Comparison of ENCODE assay signal across 1 cellular context in genomic region chr5:176533894-176534611, GRCh38.
TF ChIP-seq lines count a peak whose summit lies in the region.

No MANE protein-coding gene starts in this region.

TF ChIP-seq in HepG2, 621 proteins besides CTCF, POLR2A, EP300 and RAD21 (continued from another document and continues in another):
- no peak for TF ChIP-seq GMEB2 (CRISPR knock-in tag; IDR thresholded peaks at IDR 0.05; ENCODE audit: low read depth)
- TF ChIP-seq LRRFIP1 (CRISPR knock-in tag; conservative IDR thresholded peaks at IDR 0.05) = no peak
- no peak for TF ChIP-seq ERF (CRISPR knock-in tag; IDR thresholded peaks at IDR 0.05)
- no peak for TF ChIP-seq ZNF619 (CRISPR knock-in tag; IDR thresholded peaks at IDR 0.05)
- TF ChIP-seq RBFOX2 (IDR thresholded peaks at IDR 0.05; ENCODE audit: low read depth, low read length) = 0 out of 2 replicates have a peak, but pooled peaks have one; percentile 21
- no peak for TF ChIP-seq ZNF674 (CRISPR knock-in tag; IDR thresholded peaks at IDR 0.05; ENCODE audit: low read depth)
- no peak for TF ChIP-seq ZNF24 (IDR thresholded peaks at IDR 0.05)
- no peak for TF ChIP-seq GABPB1 (CRISPR knock-in tag; IDR thresholded peaks at IDR 0.05)
- no peak for TF ChIP-seq NFRKB (IDR thresholded peaks at IDR 0.05)
- TF ChIP-seq HIC2 (CRISPR knock-in tag; IDR thresholded peaks at IDR 0.05; ENCODE audit: low read depth) = peak; percentile 81
- TF ChIP-seq SRSF1 (optimal IDR thresholded peaks at IDR 0.05; ENCODE audit: low read depth, low read length) = no peak
- peak; percentile 83 for TF ChIP-seq ZNF687 (CRISPR knock-in tag; IDR thresholded peaks at IDR 0.05)
- peak; percentile 37; the same call in 1 of the 2 replicates for TF ChIP-seq ARID4A (CRISPR knock-in tag; IDR thresholded peaks at IDR 0.05; ENCODE audit: borderline replicate concordance)
- peak; percentile 84 for TF ChIP-seq HNRNPL (IDR thresholded peaks at IDR 0.05; ENCODE audit: low read depth, low read length)
- no peak for TF ChIP-seq ZNF549 (CRISPR knock-in tag; IDR thresholded peaks at IDR 0.05)
- TF ChIP-seq TOPORS (CRISPR knock-in tag; IDR thresholded peaks at IDR 0.05) = no peak
- TF ChIP-seq MEF2D (CRISPR knock-in tag; IDR thresholded peaks at IDR 0.05) = 0 out of 2 replicates have a peak, but pooled peaks have one; percentile 20
- TF ChIP-seq RXRA (CRISPR knock-in tag; IDR thresholded peaks at IDR 0.05) = 0 out of 2 replicates have a peak, but pooled peaks have one; percentile 16
- no peak; the same call in 1 of the 2 replicates for TF ChIP-seq MYC (CRISPR knock-in tag; IDR thresholded peaks at IDR 0.05; ENCODE audit: borderline replicate concordance)
- TF ChIP-seq TGIF2 (CRISPR knock-in tag; IDR thresholded peaks at IDR 0.05) = peak; percentile 94
- TF ChIP-seq TFE3 (CRISPR knock-in tag; IDR thresholded peaks at IDR 0.05) = no peak
- TF ChIP-seq YY1 (IDR thresholded peaks at IDR 0.05; ENCODE audit: insufficient read depth, insufficient replicate concordance, low read depth, low read length) = no peak
- TF ChIP-seq HOXD1 (CRISPR knock-in tag; IDR thresholded peaks at IDR 0.05) = no peak
- no peak for TF ChIP-seq KMT2B (CRISPR knock-in tag; IDR thresholded peaks at IDR 0.05)
- no peak for TF ChIP-seq ZBTB3 (CRISPR knock-in tag; IDR thresholded peaks at IDR 0.05; ENCODE audit: borderline replicate concordance, low read depth)
- no peak for TF ChIP-seq ZNF30 (CRISPR knock-in tag; IDR thresholded peaks at IDR 0.05)
- TF ChIP-seq GTF2F1 (IDR thresholded peaks at IDR 0.05; ENCODE audit: low read length) = no peak
- peak; percentile 49; the same call in 1 of the 2 replicates for TF ChIP-seq HNF4A (CRISPR knock-in tag; IDR thresholded peaks at IDR 0.05)
- TF ChIP-seq PPARG (CRISPR knock-in tag; conservative IDR thresholded peaks at IDR 0.05) = no peak
- TF ChIP-seq ZNF235 (CRISPR knock-in tag; IDR thresholded peaks at IDR 0.05; ENCODE audit: borderline replicate concordance) = no peak
- no peak for TF ChIP-seq ELF4 (CRISPR knock-in tag; IDR thresholded peaks at IDR 0.05; ENCODE audit: borderline replicate concordance)
- no peak for TF ChIP-seq ZSCAN25 (CRISPR knock-in tag; IDR thresholded peaks at IDR 0.05)
- TF ChIP-seq ZNF205 (CRISPR knock-in tag; IDR thresholded peaks at IDR 0.05) = no peak
- TF ChIP-seq CREB1 (IDR thresholded peaks at IDR 0.05) = no peak
- no peak for TF ChIP-seq CREB1 (CRISPR knock-in tag; IDR thresholded peaks at IDR 0.05)
- TF ChIP-seq PBX2 (CRISPR knock-in tag; IDR thresholded peaks at IDR 0.05) = no peak
- TF ChIP-seq ZFP91 (CRISPR knock-in tag; IDR thresholded peaks at IDR 0.05; ENCODE audit: borderline replicate concordance) = peak; percentile 33; the same call in 1 of the 2 replicates
- peak; percentile 24 for TF ChIP-seq ASH2L (IDR thresholded peaks at IDR 0.05; ENCODE audit: insufficient read length, low read depth, low read length)
- TF ChIP-seq TEF (CRISPR knock-in tag; IDR thresholded peaks at IDR 0.05) = no peak
- peak; percentile 44; the same call in 1 of the 3 replicates for TF ChIP-seq MXI1 (IDR thresholded peaks at IDR 0.05; ENCODE audit: borderline replicate concordance, low read depth, low read length)
- no peak for TF ChIP-seq ZNF556 (CRISPR knock-in tag; IDR thresholded peaks at IDR 0.05; ENCODE audit: borderline replicate concordance)
- no peak for TF ChIP-seq MAFK (conservative IDR thresholded peaks at IDR 0.05 in 1 of 2, IDR thresholded peaks at IDR 0.05 in 1 of 2; ENCODE audit: low read length in 2 of 2)
- no peak for TF ChIP-seq ZNF775 (CRISPR knock-in tag; IDR thresholded peaks at IDR 0.05; ENCODE audit: borderline replicate concordance)
- TF ChIP-seq ZNF317 (CRISPR knock-in tag; IDR thresholded peaks at IDR 0.05) = no peak
- TF ChIP-seq FOXO1 (CRISPR knock-in tag; IDR thresholded peaks at IDR 0.05) = 0 out of 2 replicates have a peak, but pooled peaks have one; percentile 4
